In genomic region chrX:151175283-151176062, GRCh38 we compare ENCODE assay signal across 33 cellular contexts. TPM values are rescaled to one million over a fixed set of nuclear protein-coding genes. Genes with fewer than 3 reads are reported as not detected.
DNase-seq lines count a peak whose midpoint lies in the region; ATAC-seq, FAIRE-seq and TF ChIP-seq lines count a peak whose summit lies in the region.
"Had no signal": no experiment of that assay in that cellular context is flagged by ENCODE, and none has a peak within 500 bp of the region (broad histone marks: within the 10 kb centered on the region; RNA-seq: fewer than 3 reads in every experiment).

No MANE protein-coding gene starts in this region.

- H3K36me3 ChIP-seq in breast epithelium (no peaks in the 10 kb centered on the region), ectodermal cell (ENCODE audit: control insufficient read depth, insufficient read depth, low read length) (no peaks in the 10 kb centered on the region), mesendoderm (ENCODE audit: control insufficient read depth, insufficient read depth, low read length) (no peaks in the 10 kb centered on the region), gastrocnemius medialis (no peaks in the 10 kb centered on the region)
- H3K36me3 ChIP-seq: adrenal gland, ovary, transverse colon had no signal

- no TSS peak for BruUV-seq in MCF 10A (replicated peaks; lab: Mats Ljungman, UMichigan)

- no peak overlapping the region for H3K27ac Mint-ChIP-seq in MCF 10A (ENCODE audit: low read depth, unreplicated experiment)
- H3K27ac Mint-ChIP-seq: activated CD8-positive, alpha-beta T cell treated with anti-CD3 and anti-CD28 coated beads, Interleukin-2, amount 10 ng/mL, durations not matched to agents 7 days and 5 days had no signal

- H2AK5ac ChIP-seq in mesendoderm (ENCODE audit: low read length) = no peak overlapping the region

- no peak overlapping the region for H2BK15ac ChIP-seq in mesendoderm (replicated peaks; ENCODE audit: low read depth)

- in situ Hi-C loops in gastrocnemius medialis (cut with MboI; ENCODE audit: low sequenced_read_pairs in 4 of 4) = no loop called here

- H3K4me3 Mint-ChIP-seq in MCF 10A (ENCODE audit: unreplicated experiment) = peak overlapping the region; percentile 55
- H3K4me3 Mint-ChIP-seq: activated CD8-positive, alpha-beta T cell treated with anti-CD3 and anti-CD28 coated beads, Interleukin-2, amount 10 ng/mL, durations not matched to agents 7 days and 5 days had no signal

- peaks cover 28% of the 10 kb centered on the region for H3K27me3 Mint-ChIP-seq in MCF 10A (ENCODE audit: insufficient read depth, unreplicated experiment)

- TF ChIP-seq POLR2A in breast epithelium (IDR thresholded peaks at IDR 0.05) (no peak), gastrocnemius medialis (IDR thresholded peaks at IDR 0.05) (no peak)

- POLR2A ChIA-PET in MCF 10A (lab: Yijun Ruan, JAX) = no interaction called here

- no peak overlapping the region for H3K4me3 ChIP-seq in breast epithelium
- H3K4me3 ChIP-seq in ectodermal cell (ENCODE audit: insufficient read depth, low read depth, low read length) = peak overlapping the region; percentile 26
- no peak overlapping the region for H3K4me3 ChIP-seq in mesendoderm (ENCODE audit: low read length)
- no peak overlapping the region for H3K4me3 ChIP-seq in gastrocnemius medialis
- H3K4me3 ChIP-seq: adrenal gland, GM23248, ovary, transverse colon had no signal

- peaks cover 12% of the 10 kb centered on the region for H3K9me3 Mint-ChIP-seq in MCF 10A (ENCODE audit: unreplicated experiment)

- H3K4me1 Mint-ChIP-seq in MCF 10A (ENCODE audit: insufficient read depth, unreplicated experiment) = peaks cover 5% of the 10 kb centered on the region

- H3K79me2 ChIP-seq in mesendoderm (ENCODE audit: control insufficient read depth, insufficient read depth, low read length) = no peaks in the 10 kb centered on the region

- no peak overlapping the region for H3K27ac ChIP-seq in breast epithelium
- H3K27ac ChIP-seq in ectodermal cell (ENCODE audit: insufficient read depth, low read depth, low read length, poor library complexity, severe bottlenecking) = no peak overlapping the region
- H3K27ac ChIP-seq in mesendoderm (ENCODE audit: low read depth, low read length) = no peak overlapping the region
- H3K27ac ChIP-seq in gastrocnemius medialis = no peak overlapping the region
- H3K27ac ChIP-seq: adrenal gland, epithelial cell of prostate, GM23248, ovary, transverse colon had no signal

- H3K79me1 ChIP-seq in mesendoderm (ENCODE audit: low read length) = no peaks in the 10 kb centered on the region

- H2BK120ac ChIP-seq in mesendoderm (ENCODE audit: low read depth, low read length) = no peak overlapping the region

- H3K9ac ChIP-seq in mesendoderm (ENCODE audit: low read length) = peak overlapping the region; percentile 29
- H3K9ac ChIP-seq: GM23248 had no signal

- FAIRE-seq in HTR-8/SVneo (lab: Jason Lieb, UNC) = no peak

- no peaks in the 10 kb centered on the region for H3K36me3 Mint-ChIP-seq in MCF 10A (ENCODE audit: insufficient read depth, unreplicated experiment)

- H3K23ac ChIP-seq in mesendoderm (ENCODE audit: low read length) = no peak overlapping the region

- H3K18ac ChIP-seq in mesendoderm (ENCODE audit: low read length) = no peak overlapping the region

- no peak overlapping the region for H2BK5ac ChIP-seq in mesendoderm (ENCODE audit: low read length)

- no peak overlapping the region for H4K5ac ChIP-seq in mesendoderm (ENCODE audit: low read length)

- no peak for ATAC-seq in gastrocnemius medialis
- ATAC-seq: activated CD8-positive, alpha-beta T cell treated with anti-CD3 and anti-CD28 coated beads, Interleukin-2, amount 10 ng/mL, durations not matched to agents 7 days and 5 days had no signal

- peak overlapping the region; percentile 29 for H3K4me2 ChIP-seq in mesendoderm (ENCODE audit: low read length)

- intact Hi-C loops in MCF 10A (cut with micrococcal nuclease) = no loop called here
- intact Hi-C loops in breast epithelium (cut with DNase I; ENCODE audit: low total_unique reads) = no loop called here
- intact Hi-C loops in gastrocnemius medialis (cut with DNase I; ENCODE audit: low total_unique reads) = no loop called here

- no peak overlapping the region for H4K8ac ChIP-seq in mesendoderm (ENCODE audit: low read depth, low read length)

- CTCF ChIA-PET in MCF 10A (lab: Yijun Ruan, JAX) = interaction anchor here (0.6 kb wide), 1 partner anchor 16 kb away, joined by 3 read pairs; no protein-coding TSS in a partner anchor

- H3K27me3 ChIP-seq in breast epithelium = peaks cover 0 to 90% of the 10 kb centered on the region in 2 donors
- H3K27me3 ChIP-seq in ectodermal cell (ENCODE audit: control insufficient read depth, insufficient read depth, low read length, poor library complexity, severe bottlenecking) = peaks cover 78% of the 10 kb centered on the region
- peaks cover 7% of the 10 kb centered on the region for H3K27me3 ChIP-seq in mesendoderm (ENCODE audit: insufficient read depth, low read length, poor library complexity)
- H3K27me3 ChIP-seq in gastrocnemius medialis = peaks cover 7 to 45% (median 15%) of the 10 kb centered on the region in 3 donors
- H3K27me3 ChIP-seq: ovary had no signal

- H3K4me1 ChIP-seq in breast epithelium = no peaks in the 10 kb centered on the region
- H3K4me1 ChIP-seq in ectodermal cell (ENCODE audit: control insufficient read depth, insufficient read depth, low read length) = peaks cover 6% of the 10 kb centered on the region
- no peaks in the 10 kb centered on the region for H3K4me1 ChIP-seq in mesendoderm (ENCODE audit: control insufficient read depth, low read depth, low read length)
- no peaks in the 10 kb centered on the region for H3K4me1 ChIP-seq in gastrocnemius medialis
- H3K4me1 ChIP-seq: adrenal gland, Caco-2 had no signal

- TF ChIP-seq CTCF in MCF 10A (IDR thresholded peaks at IDR 0.05; ENCODE audit: unreplicated experiment) = no peak
- TF ChIP-seq CTCF in breast epithelium (IDR thresholded peaks at IDR 0.05) = no peak
- TF ChIP-seq CTCF in gastrocnemius medialis (IDR thresholded peaks at IDR 0.05 in 4 of 5, conservative IDR thresholded peaks at IDR 0.05 in 1 of 5) = no peak

- H3K9me3 ChIP-seq in breast epithelium = peaks cover 16 to 29% of the 10 kb centered on the region in 2 donors
- no peaks in the 10 kb centered on the region for H3K9me3 ChIP-seq in ectodermal cell (ENCODE audit: control insufficient read depth, low read length)
- no peaks in the 10 kb centered on the region for H3K9me3 ChIP-seq in gastrocnemius medialis
- H3K9me3 ChIP-seq: adrenal gland, Caco-2, transverse colon had no signal

- no peak for DNase-seq in MCF 10A (ENCODE audit: unreplicated experiment)
- no peak for DNase-seq in breast epithelium (ENCODE audit: low spot score in 2 of 2)
- no peak for DNase-seq in mesendoderm
- no peak for DNase-seq in HTR-8/SVneo (ENCODE audit: insufficient read length, low spot score)
- DNase-seq in gastrocnemius medialis = no peak
- no peak for DNase-seq in HPDE6-E6E7 (ENCODE audit: extremely low spot score)
- no peak for DNase-seq in NCI-H1048 (lab: John Stamatoyannopoulos, UW)
- DNase-seq: activated CD4-positive, CD25-positive, alpha-beta regulatory T cell treated with anti-CD3 and anti-CD28 coated beads, Interleukin-2, amount 50 U/mL, for 72 hours; activated CD8-positive, alpha-beta T cell treated with anti-CD3 and anti-CD28 coated beads, Interleukin-2, amount 10 ng/mL, durations not matched to agents 7 days and 5 days; activated T-cell treated with anti-CD3 and anti-CD28 coated beads, Interleukin-2, amount 50 U/mL, for 1 hour; adrenal gland; Caco-2; GM23248; hypothalamus; KG1; kidney glomerular epithelial cell; NCI-H774; OCI-M1; ovary; Right ventricle myocardium superior; stimulated activated CD8-positive, alpha-beta memory T cell treated with anti-CD3 and anti-CD28 coated beads, Interleukin-4, amount 100 ng/mL, for 48 hours; transverse colon had no signal

- H3K56ac ChIP-seq in mesendoderm (ENCODE audit: low read length) = no peak overlapping the region

- WGBS in ectodermal cell, 2 experiments = 2% methylated on average over 54 of the region's 54 CpGs
- no CpG with 5 or more reads among the region's 54 CpGs for WGBS in mesendoderm (ENCODE audit: extremely low coverage, insufficient coverage, low lambda C conversion rate)

- H3K4ac ChIP-seq in mesendoderm (ENCODE audit: low read depth, low read length) = no peak overlapping the region

RNA-seq across cellular contexts. Expression of gene GPR50, which starts 0.9 kb away (rescaled TPM):
- total RNA-seq in MCF 10A (2022) (not detected in 2 replicates), breast epithelium (under 1 TPM in 1 of 3 donors, not detected in 2; 0.15 TPM), gastrocnemius medialis (not detected)
- polyA plus RNA-seq in ectodermal cell (2013, experiment 1 of 4) = 2.4 TPM
- polyA plus RNA-seq in ectodermal cell (2013, experiment 2 of 4) = 1.6 TPM
- polyA plus RNA-seq in ectodermal cell (2013, experiment 3 of 4) = 1.3 TPM
- 2.8 TPM for polyA plus RNA-seq in ectodermal cell (2013, experiment 4 of 4)
- 1.7 TPM for polyA plus RNA-seq in mesendoderm (2013, experiment 1 of 2)
- polyA plus RNA-seq in mesendoderm (2013, experiment 2 of 2) = 1.8 TPM
- total RNA-seq: A673; activated CD8-positive, alpha-beta T cell treated with anti-CD3 and anti-CD28 coated beads, Interleukin-2, amount 10 ng/mL, durations not matched to agents 7 days and 5 days; adrenal gland; Caco-2; cardiac septum; Daoy; dermis microvascular lymphatic vessel endothelial cell; fibroblast of villous mesenchyme; GM23248; lung microvascular endothelial cell; myocyte; ovary; Right ventricle myocardium superior; sciatic nerve; transverse colon had no signal
- polyA plus RNA-seq: BJ, GM23248, ovary had no signal
